Comparison of ENCODE assay signal across 8 cellular contexts in genomic region chr15:74768771-74769342, GRCh38. TPM values are rescaled to one million over a fixed set of nuclear protein-coding genes. Genes with fewer than 3 reads are reported as not detected.
A peak's percentile ranks its signal among the peaks of the same experiment; 100 is the strongest.
DNase-seq lines count a peak whose midpoint lies in the region; ATAC-seq and TF ChIP-seq lines count a peak whose summit lies in the region.

No MANE protein-coding gene starts in this region.

- H3F3A ChIP-seq in neural cell (ENCODE audit: insufficient read depth, low read length, poor library complexity, severe bottlenecking), result no peaks in the 10 kb centered on the region

- peak overlapping the region in 3 of 10 experiments; percentile 21 to 40 (median 36); a peak in 3 of 20 replicates for H3K4me3 ChIP-seq in BLaER1 treated with 17β-estradiol and CSF1 and Interleukin-3, amounts not matched to agents 10 nM and 100 nM
- H3K4me3 ChIP-seq in fibroblast of lung (replicated peaks in 1 of 4; ENCODE audit: control extremely low read depth in 1 of 4, insufficient read depth in 1 of 4, low read depth in 3 of 4, low read length in 4 of 4) (peak overlapping the region in 1 of 4 experiments; percentile 28), neural cell (ENCODE audit: low read length) (no peak overlapping the region)

- H2AFZ ChIP-seq in fibroblast of lung (ENCODE audit: low read length) (no peak overlapping the region), neural cell (ENCODE audit: low read depth, low read length) (no peak overlapping the region)

- TF ChIP-seq CTCF in GM20000 (IDR thresholded peaks at IDR 0.05; ENCODE audit: extremely low read depth, missing control alignments) (peak; percentile 57), fibroblast of lung (conservative IDR thresholded peaks at IDR 0.05 in 1 of 2, IDR thresholded peaks at IDR 0.05 in 1 of 2; ENCODE audit: low read depth in 1 of 2, low read length in 2 of 2) (peak; percentile 62 to 69), neural cell (IDR thresholded peaks at IDR 0.05; ENCODE audit: poor library complexity, severe bottlenecking) (peak; percentile 92)

- DNase-seq in GM20000 (ENCODE audit: low spot score) (peak; percentile 80), NCI-H748 treated with DMSO at 0.1 percent for 48 hours (lab: John Stamatoyannopoulos, UW) (peak; percentile 16), fibroblast of lung (ENCODE audit: low read depth in 2 of 2) (peak; percentile 29 to 52)
- peak; percentile 64 for DNase-seq in activated CD8-positive, alpha-beta memory T cell treated with anti-CD3 and anti-CD28 coated beads, Interleukin-2, amount 50 U/mL, for 4 hours

- peaks cover 0 to 11% (median 0%) of the 10 kb centered on the region in 11 experiments; a peak in 2 of 22 replicates for H4K20me1 ChIP-seq in BLaER1 treated with 17β-estradiol and CSF1 and Interleukin-3, amounts not matched to agents 10 nM and 100 nM
- no peaks in the 10 kb centered on the region for H4K20me1 ChIP-seq in fibroblast of lung (ENCODE audit: control insufficient read depth, extremely low read depth, insufficient read depth, low read length)
- H4K20me1 ChIP-seq in neural cell (ENCODE audit: insufficient read depth), result no peaks in the 10 kb centered on the region

- TF ChIP-seq RAD21 in neural cell (conservative IDR thresholded peaks at IDR 0.05), result peak; percentile 86

- H3K27ac ChIP-seq in BLaER1 treated with 17β-estradiol and CSF1 and Interleukin-3, amounts not matched to agents 10 nM and 100 nM, result no peak overlapping the region
- H3K27ac ChIP-seq in fibroblast of lung (ENCODE audit: insufficient read depth, low read length) (no peak overlapping the region), neural cell (ENCODE audit: low read length) (no peak overlapping the region)

- no peak for TF ChIP-seq EP300 in neural cell (conservative IDR thresholded peaks at IDR 0.05; ENCODE audit: poor library complexity, severe bottlenecking)

- H3K9ac ChIP-seq in BLaER1 treated with 17β-estradiol and CSF1 and Interleukin-3, amounts not matched to agents 10 nM and 100 nM, result peak overlapping the region in 9 of 11 experiments; percentile 14 to 52 (median 28); a peak in 10 of 22 replicates
- H3K9ac ChIP-seq in fibroblast of lung (ENCODE audit: insufficient read depth, low read length), result no peak overlapping the region
- no peak overlapping the region for H3K9ac ChIP-seq in neural cell (ENCODE audit: low read length)

- ATAC-seq in GM19467 (IDR thresholded peaks at IDR 0.05; ENCODE audit: unreplicated experiment), result no peak
- ATAC-seq in HG03432 (IDR thresholded peaks at IDR 0.05; ENCODE audit: unreplicated experiment), result no peak

- H3K4me1 ChIP-seq in BLaER1 treated with 17β-estradiol and CSF1 and Interleukin-3, amounts not matched to agents 10 nM and 100 nM, result peaks cover 28 to 40% (median 34%) of the 10 kb centered on the region in 10 experiments
- no peaks in the 10 kb centered on the region for H3K4me1 ChIP-seq in fibroblast of lung (ENCODE audit: control insufficient read depth, extremely low read depth, insufficient read depth, low read length)

- no peaks in the 10 kb centered on the region for H3K9me3 ChIP-seq in BLaER1 treated with 17β-estradiol and CSF1 and Interleukin-3, amounts not matched to agents 10 nM and 100 nM (replicated peaks in 1 of 11)
- H3K9me3 ChIP-seq in fibroblast of lung (ENCODE audit: control insufficient read depth, insufficient read depth, low read depth, low read length), result no peaks in the 10 kb centered on the region
- no peaks in the 10 kb centered on the region for H3K9me3 ChIP-seq in neural cell (ENCODE audit: low read length)

- H3K36me3 ChIP-seq in BLaER1 treated with 17β-estradiol and CSF1 and Interleukin-3, amounts not matched to agents 10 nM and 100 nM, result no peaks in the 10 kb centered on the region
- H3K36me3 ChIP-seq in fibroblast of lung (ENCODE audit: control insufficient read depth, insufficient read depth, low read length) (no peaks in the 10 kb centered on the region), neural cell (ENCODE audit: insufficient read depth, low read length) (no peaks in the 10 kb centered on the region)

- H3K4me2 ChIP-seq in BLaER1 treated with 17β-estradiol and CSF1 and Interleukin-3, amounts not matched to agents 10 nM and 100 nM, result peak overlapping the region; percentile 33 to 79 (median 63); a peak in 21 of 22 replicates
- H3K4me2 ChIP-seq in fibroblast of lung (ENCODE audit: extremely low read depth, insufficient read depth, low read length) (no peak overlapping the region), neural cell (ENCODE audit: low read length) (no peak overlapping the region)

- H3K9me2 ChIP-seq in neural cell (ENCODE audit: insufficient read depth, low read length), result no peaks in the 10 kb centered on the region

- no peaks in the 10 kb centered on the region for H3K79me2 ChIP-seq in fibroblast of lung (ENCODE audit: control insufficient read depth, insufficient read depth, low read length)
- no peaks in the 10 kb centered on the region for H3K79me2 ChIP-seq in neural cell (replicated peaks; ENCODE audit: insufficient read depth, low read length)

- H3K27me3 ChIP-seq in BLaER1 treated with 17β-estradiol and CSF1 and Interleukin-3, amounts not matched to agents 10 nM and 100 nM, result no peaks in the 10 kb centered on the region
- H3K27me3 ChIP-seq in fibroblast of lung (ENCODE audit: control insufficient read depth, insufficient read depth, low read length), result peaks cover 2% of the 10 kb centered on the region
- no peaks in the 10 kb centered on the region for H3K27me3 ChIP-seq in neural cell (ENCODE audit: insufficient read depth, low read depth, low read length)

TF ChIP-seq in neural cell, 6 proteins besides CTCF, POLR2A, EP300 and RAD21:
- TF ChIP-seq EZH2 (IDR thresholded peaks at IDR 0.05; ENCODE audit: borderline replicate concordance, insufficient read depth, low read length, poor library complexity, severe bottlenecking), result no peak
- TF ChIP-seq MXI1 (conservative IDR thresholded peaks at IDR 0.05; ENCODE audit: poor library complexity, severe bottlenecking), result peak; percentile 15
- no peak for TF ChIP-seq TAF1 (IDR thresholded peaks at IDR 0.05; ENCODE audit: low read depth)
- no peak for TF ChIP-seq POLR2AphosphoS5 (IDR thresholded peaks at IDR 0.05)
- peak; percentile 92 for TF ChIP-seq SMC3 (conservative IDR thresholded peaks at IDR 0.05; ENCODE audit: poor library complexity)
- TF ChIP-seq, protein P1, sequence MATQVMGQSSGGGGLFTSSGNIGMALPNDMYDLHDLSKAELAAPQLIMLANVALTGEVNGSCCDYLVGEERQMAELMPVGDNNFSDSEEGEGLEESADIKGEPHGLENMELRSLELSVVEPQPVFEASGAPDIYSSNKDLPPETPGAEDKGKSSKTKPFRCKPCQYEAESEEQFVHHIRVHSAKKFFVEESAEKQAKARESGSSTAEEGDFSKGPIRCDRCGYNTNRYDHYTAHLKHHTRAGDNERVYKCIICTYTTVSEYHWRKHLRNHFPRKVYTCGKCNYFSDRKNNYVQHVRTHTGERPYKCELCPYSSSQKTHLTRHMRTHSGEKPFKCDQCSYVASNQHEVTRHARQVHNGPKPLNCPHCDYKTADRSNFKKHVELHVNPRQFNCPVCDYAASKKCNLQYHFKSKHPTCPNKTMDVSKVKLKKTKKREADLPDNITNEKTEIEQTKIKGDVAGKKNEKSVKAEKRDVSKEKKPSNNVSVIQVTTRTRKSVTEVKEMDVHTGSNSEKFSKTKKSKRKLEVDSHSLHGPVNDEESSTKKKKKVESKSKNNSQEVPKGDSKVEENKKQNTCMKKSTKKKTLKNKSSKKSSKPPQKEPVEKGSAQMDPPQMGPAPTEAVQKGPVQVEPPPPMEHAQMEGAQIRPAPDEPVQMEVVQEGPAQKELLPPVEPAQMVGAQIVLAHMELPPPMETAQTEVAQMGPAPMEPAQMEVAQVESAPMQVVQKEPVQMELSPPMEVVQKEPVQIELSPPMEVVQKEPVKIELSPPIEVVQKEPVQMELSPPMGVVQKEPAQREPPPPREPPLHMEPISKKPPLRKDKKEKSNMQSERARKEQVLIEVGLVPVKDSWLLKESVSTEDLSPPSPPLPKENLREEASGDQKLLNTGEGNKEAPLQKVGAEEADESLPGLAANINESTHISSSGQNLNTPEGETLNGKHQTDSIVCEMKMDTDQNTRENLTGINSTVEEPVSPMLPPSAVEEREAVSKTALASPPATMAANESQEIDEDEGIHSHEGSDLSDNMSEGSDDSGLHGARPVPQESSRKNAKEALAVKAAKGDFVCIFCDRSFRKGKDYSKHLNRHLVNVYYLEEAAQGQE (IDR thresholded peaks at IDR 0.05; ENCODE audit: borderline replicate concordance), result no peak

RNA-seq across cellular contexts. Expression of gene CSK, which starts 13.0 kb away (rescaled TPM):
- total RNA-seq in fibroblast of lung, result 16.2 and 22.0 TPM in 2 replicates
- 21.5 and 28.2 TPM in 2 replicates for polyA plus RNA-seq in fibroblast of lung
- polyA plus RNA-seq in fibroblast of lung (2012), result 38.7 and 47.7 TPM in 2 replicates
- polyA minus RNA-seq in fibroblast of lung (ENCODE audit: low replicate concordance), result 61.0 and 91.1 TPM in 2 replicates
- 40.5 and 45.5 TPM in 2 replicates for polyA plus RNA-seq in neural cell
- polyA minus RNA-seq in neural cell, result 36.5 and 38.7 TPM in 2 replicates

RNA-seq across cellular contexts. Expression of gene CYP1A2, which starts 20.2 kb away (rescaled TPM):
- not detected in 2 replicates for total RNA-seq in fibroblast of lung
- polyA plus RNA-seq in fibroblast of lung, result not detected in 2 replicates
- polyA plus RNA-seq in fibroblast of lung (2012), result not detected in 2 replicates
- not detected in 2 replicates for polyA minus RNA-seq in fibroblast of lung (ENCODE audit: low replicate concordance)
- not detected in 2 replicates for polyA plus RNA-seq in neural cell
- polyA minus RNA-seq in neural cell, result not detected in 2 replicates

RNA-seq across cellular contexts. Expression of gene CYP1A1, which starts 43.5 kb away (rescaled TPM):
- under 0.01 TPM in 1 of 2 replicates, not detected in the other for total RNA-seq in fibroblast of lung
- polyA plus RNA-seq in fibroblast of lung (0.02 TPM in 1 of 2 replicates, not detected in the other), neural cell (0.09 and 0.36 TPM in 2 replicates)
- 0.06 TPM in 1 of 2 replicates, not detected in the other for polyA plus RNA-seq in fibroblast of lung (2012)
- polyA minus RNA-seq in fibroblast of lung (ENCODE audit: low replicate concordance) (not detected in 2 replicates), neural cell (0.24 and 0.58 TPM in 2 replicates)

RNA-seq across cellular contexts. Expression of gene LMAN1L, which starts 43.8 kb away (rescaled TPM):
- total RNA-seq in fibroblast of lung, result not detected in 2 replicates
- polyA plus RNA-seq in fibroblast of lung (not detected in 2 replicates), neural cell (0.18 TPM in 1 of 2 replicates, not detected in the other)
- not detected in 2 replicates for polyA plus RNA-seq in fibroblast of lung (2012)
- polyA minus RNA-seq in fibroblast of lung (ENCODE audit: low replicate concordance) (not detected in 2 replicates), neural cell (not detected in 2 replicates)

RNA-seq across cellular contexts. Expression of gene CPLX3, which starts 57.6 kb away (rescaled TPM):
- not detected in 2 replicates for total RNA-seq in fibroblast of lung
- polyA plus RNA-seq in fibroblast of lung, result not detected in 2 replicates
- not detected in 2 replicates for polyA plus RNA-seq in fibroblast of lung (2012)
- polyA minus RNA-seq in fibroblast of lung (ENCODE audit: low replicate concordance), result not detected in 2 replicates
- polyA plus RNA-seq in neural cell, result 0.27 and 0.66 TPM in 2 replicates
- polyA minus RNA-seq in neural cell, result not detected in 2 replicates

Comparison
In these comparisons a context has a peak if more than half of its experiments do, and no peak if none do; other contexts are left out.
1. H3K4me2 ChIP-seq: peak in BLaER1 treated with 17β-estradiol and CSF1 and Interleukin-3, amounts not matched to agents 10 nM and 100 nM (11 of 11); none in fibroblast of lung (single experiment) and neural cell (single experiment).
2. H3K9ac ChIP-seq: peak in BLaER1 treated with 17β-estradiol and CSF1 and Interleukin-3, amounts not matched to agents 10 nM and 100 nM (9 of 11); none in fibroblast of lung (single experiment) and neural cell (single experiment).
3. DNase-seq: peak in every context shown above with its lines; median percentile 80 in GM20000; 64 in activated CD8-positive, alpha-beta memory T cell treated with anti-CD3 and anti-CD28 coated beads, Interleukin-2, amount 50 U/mL, for 4 hours; 40 in fibroblast of lung; 16 in NCI-H748 treated with DMSO at 0.1 percent for 48 hours.
4. Peak in every context shown above with its lines, with median percentiles within 50 percentile points of each other: CTCF ChIP-seq.